Comparison of ENCODE assay signal across 8 cellular contexts in the genomic region with DNA sequence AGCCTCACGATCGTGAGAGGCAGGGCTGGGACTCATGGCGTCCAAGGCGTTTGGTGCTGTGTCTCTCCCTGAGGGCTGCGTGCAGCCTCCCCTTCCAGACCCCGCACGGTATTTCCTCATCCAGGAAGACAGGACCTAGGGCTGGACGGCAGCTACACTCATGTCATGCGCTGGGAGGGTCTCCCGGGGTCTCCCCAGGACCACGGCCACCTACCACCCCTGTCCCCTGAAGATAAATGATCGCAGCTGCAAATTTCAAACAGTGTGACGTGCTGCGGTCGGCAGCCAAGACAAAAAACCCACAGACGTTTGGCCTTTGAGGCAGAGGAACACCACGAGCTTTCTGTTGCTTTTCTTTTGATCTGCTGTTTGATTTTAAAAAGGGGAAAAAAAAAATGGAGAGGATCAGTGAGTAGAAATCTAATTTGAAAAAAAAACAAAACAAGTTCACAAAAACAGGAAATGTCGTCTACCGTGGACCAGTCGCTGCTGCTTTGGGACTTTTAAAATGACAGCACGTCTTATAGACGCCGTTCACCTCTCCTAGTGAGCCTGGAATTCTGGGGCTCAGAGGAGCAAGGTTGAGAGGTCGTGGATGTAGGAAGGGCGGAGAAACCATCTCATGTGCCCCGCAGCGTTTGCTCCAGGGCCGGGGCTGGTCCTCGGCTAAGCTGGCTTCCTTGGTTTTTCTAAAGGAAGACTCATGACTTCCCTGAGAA.
A peak's percentile ranks its signal among the peaks of the same experiment; 100 is the strongest.
DNase-seq lines count a peak whose midpoint lies in the region; ATAC-seq and TF ChIP-seq lines count a peak whose summit lies in the region.

No MANE protein-coding gene starts in this region.

- CTCF ChIA-PET in GM10248 (lab: Yijun Ruan, JAX): interaction anchor here (0.9 to 2.6 kb wide), 5 partner anchors 13 to 339 kb away, joined by 3 to 12 read pairs (median 3); no protein-coding TSS in a partner anchor

- peaks cover 37% of the 10 kb centered on the region for H3K4me1 Mint-ChIP-seq in activated naive CD8-positive, alpha-beta T cell treated with anti-CD3 and anti-CD28 coated beads, Interleukin-2, amount 10 ng/mL, durations not matched to agents 7 days and 5 days

- H3K27me3 Mint-ChIP-seq in activated naive CD8-positive, alpha-beta T cell treated with anti-CD3 and anti-CD28 coated beads, Interleukin-2, amount 10 ng/mL, durations not matched to agents 7 days and 5 days: no peaks in the 10 kb centered on the region

- POLR2A ChIA-PET in GM10248 (lab: Yijun Ruan, JAX): no interaction called here
- POLR2A ChIA-PET in activated naive CD8-positive, alpha-beta T cell treated with anti-CD3 and anti-CD28 coated beads, Interleukin-2, amount 10 ng/mL, durations not matched to agents 7 days and 5 days (lab: Charles Lee): interaction anchor here (0.7 to 2.3 kb wide), 9 partner anchors 11 to 262 kb away, joined by 3 to 7 read pairs (median 4); no protein-coding TSS in a partner anchor

- H3K36me3 Mint-ChIP-seq in activated naive CD8-positive, alpha-beta T cell treated with anti-CD3 and anti-CD28 coated beads, Interleukin-2, amount 10 ng/mL, durations not matched to agents 7 days and 5 days: peaks cover 9% of the 10 kb centered on the region

- intact Hi-C loops in lower leg skin (cut with DNase I; ENCODE audit: low total_unique reads): no loop called here

- H3K27me3 ChIP-seq in lung (ENCODE audit: control insufficient read depth, insufficient read depth): no peaks in the 10 kb centered on the region

- H3K9me3 Mint-ChIP-seq in activated naive CD8-positive, alpha-beta T cell treated with anti-CD3 and anti-CD28 coated beads, Interleukin-2, amount 10 ng/mL, durations not matched to agents 7 days and 5 days: no peaks in the 10 kb centered on the region

- TF ChIP-seq POLR2A in lower leg skin (IDR thresholded peaks at IDR 0.05): no peak

- no peak for TF ChIP-seq CTCF in GM10248 (IDR thresholded peaks at IDR 0.05; ENCODE audit: control extremely low read depth, extremely low read depth, low read depth, missing control alignments)
- TF ChIP-seq CTCF in lung (IDR thresholded peaks at IDR 0.05; ENCODE audit: control extremely low read depth, extremely low read depth): no peak
- TF ChIP-seq CTCF in lower leg skin (IDR thresholded peaks at IDR 0.05): no peak

- peak overlapping the region; percentile 20 for H3K4me3 ChIP-seq in lung
- no peak overlapping the region for H3K4me3 ChIP-seq in lower leg skin (ENCODE audit: low read depth, poor library complexity, severe bottlenecking)

- ATAC-seq in activated naive CD8-positive, alpha-beta T cell treated with anti-CD3 and anti-CD28 coated beads, Interleukin-2, amount 10 ng/mL, durations not matched to agents 7 days and 5 days (ENCODE audit: low read depth): peak; percentile 73
- ATAC-seq in lung (ENCODE audit: insufficient read depth, low FRiP score) (peak; percentile 20), HG03196 (IDR thresholded peaks at IDR 0.05; ENCODE audit: unreplicated experiment) (no peak)

- no peaks in the 10 kb centered on the region for H3K9me3 ChIP-seq in lung (ENCODE audit: control insufficient read depth in 2 of 2, insufficient read depth in 1 of 2, low read length in 1 of 2)

- H3K4me3 Mint-ChIP-seq in activated naive CD8-positive, alpha-beta T cell treated with anti-CD3 and anti-CD28 coated beads, Interleukin-2, amount 10 ng/mL, durations not matched to agents 7 days and 5 days: peak overlapping the region; percentile 72

- H3K27ac ChIP-seq in lung (ENCODE audit: low read depth in 1 of 2, low read length in 1 of 2): peak overlapping the region in 1 of 2 donors; percentile 86

- H3K4me1 ChIP-seq in lung (ENCODE audit: control insufficient read depth in 2 of 2, insufficient read depth in 2 of 2, low read length in 2 of 2): peaks cover 0 to 16% of the 10 kb centered on the region in 2 donors

- H3K36me3 ChIP-seq in lung (ENCODE audit: control insufficient read depth in 2 of 2, insufficient read depth in 2 of 2, low read length in 2 of 2): no peaks in the 10 kb centered on the region

- DNase-seq in GM10248 (ENCODE audit: extremely low spot score) (peak; percentile 57), OCI-M1 (lab: John Stamatoyannopoulos, UW) (peak; percentile 54), lung (ENCODE audit: low spot score) (no peak), lower leg skin (ENCODE audit: low spot score in 2 of 2) (no peak), NCI-H774 (lab: John Stamatoyannopoulos, UW) (no peak)
- peak; percentile 78 for DNase-seq in activated naive CD8-positive, alpha-beta T cell treated with anti-CD3 and anti-CD28 coated beads, Interleukin-2, amount 10 ng/mL, durations not matched to agents 7 days and 5 days
- peak; percentile 68 for DNase-seq in stimulated activated CD8-positive, alpha-beta memory T cell treated with anti-CD3 and anti-CD28 coated beads, Interleukin-4, amount 100 ng/mL, for 48 hours

- WGBS in lung, 2 donors: 8 to 36% methylated on average over 29 of the region's 29 CpGs
- 21% methylated on average over 28 to 29 of the region's 29 CpGs for WGBS in lower leg skin, 2 donors

- H3K27ac Mint-ChIP-seq in activated naive CD8-positive, alpha-beta T cell treated with anti-CD3 and anti-CD28 coated beads, Interleukin-2, amount 10 ng/mL, durations not matched to agents 7 days and 5 days: peak overlapping the region; percentile 78

Comparison
In these comparisons a context has a peak if more than half of its experiments do, and no peak if none do; other contexts are left out.
1. DNase-seq: peak in GM10248 (single experiment), OCI-M1 (single experiment), activated naive CD8-positive, alpha-beta T cell treated with anti-CD3 and anti-CD28 coated beads, Interleukin-2, amount 10 ng/mL, durations not matched to agents 7 days and 5 days (single experiment) and stimulated activated CD8-positive, alpha-beta memory T cell treated with anti-CD3 and anti-CD28 coated beads, Interleukin-4, amount 100 ng/mL, for 48 hours (single experiment); none in lung (single experiment), lower leg skin (0 of 2) and NCI-H774 (single experiment).